Comparison of ENCODE assay signal across 17 cellular contexts in genomic region chr2:39693275-39693674, GRCh38. TPM values are rescaled to one million over a fixed set of nuclear protein-coding genes. Genes with fewer than 3 reads are reported as not detected.
DNase-seq lines count a peak whose midpoint lies in the region; ATAC-seq and TF ChIP-seq lines count a peak whose summit lies in the region.
"Had no signal": no experiment of that assay in that cellular context is flagged by ENCODE, and none has a peak within 500 bp of the region (broad histone marks: within the 10 kb centered on the region; RNA-seq: fewer than 3 reads in every experiment).

No MANE protein-coding gene starts in this region.

- H3K4ac ChIP-seq in IMR-90 (ENCODE audit: low read depth, low read length), result no peak overlapping the region
- no peak overlapping the region for H3K4ac ChIP-seq in trophoblast cell (ENCODE audit: low read depth, low read length)

- H3K4me3 ChIP-seq in IMR-90 (ENCODE audit: insufficient read depth, low read depth, low read length) (no peak overlapping the region), trophoblast cell (ENCODE audit: low read depth, low read length) (no peak overlapping the region), Peyer's patch (no peak overlapping the region), adrenal gland (no peak overlapping the region)
- H3K4me3 ChIP-seq: HAP-1 had no signal

- H2AFZ ChIP-seq in IMR-90 (replicated peaks; ENCODE audit: low read length, poor library complexity) (no peak overlapping the region), trophoblast cell (ENCODE audit: insufficient read depth, low read length, poor library complexity) (no peak overlapping the region)

- dilution Hi-C loops in IMR-90 (cut with HindIII; ENCODE audit: low sequenced_read_pairs, unreplicated experiment), result no loop called here

- H3K18ac ChIP-seq in IMR-90 (ENCODE audit: low read depth, low read length), result no peak overlapping the region
- H3K18ac ChIP-seq in trophoblast cell (ENCODE audit: low read length), result no peak overlapping the region

- intact Hi-C loops in IMR-90 (cut with micrococcal nuclease), result loop anchor here (10.0 kb wide), 1 partner anchor 408 kb away; no protein-coding TSS in a partner anchor
- intact Hi-C loops in adrenal gland (cut with DNase I), result loop anchor here (10.0 kb wide), 2 partner anchors 98 to 158 kb away; no protein-coding TSS in a partner anchor

- H4K5ac ChIP-seq in IMR-90 (ENCODE audit: low read depth, low read length), result no peak overlapping the region

- BruUV-seq in IMR-90 (replicated peaks; lab: Mats Ljungman, UMichigan), result no TSS peak

- H3K4me1 ChIP-seq in IMR-90 (ENCODE audit: control insufficient read depth, insufficient read depth, low read length) (peaks cover 10% of the 10 kb centered on the region), trophoblast cell (ENCODE audit: control insufficient read depth in 1 of 2, insufficient read depth in 2 of 2, low read length in 2 of 2) (peaks cover 7 to 10% of the 10 kb centered on the region in 2 experiments), Peyer's patch (no peaks in the 10 kb centered on the region), adrenal gland (replicated peaks in 1 of 2) (no peaks in the 10 kb centered on the region)

- no peak overlapping the region for H3K23ac ChIP-seq in IMR-90 (ENCODE audit: low read depth, low read length)
- H3K23ac ChIP-seq in trophoblast cell (ENCODE audit: low read length), result no peak overlapping the region

- H3K9me3 ChIP-seq in IMR-90 (ENCODE audit: control insufficient read depth, insufficient read depth, low read length), result peaks cover 3% of the 10 kb centered on the region; the same call in 1 of the 2 replicates
- peaks cover 2% of the 10 kb centered on the region for H3K9me3 ChIP-seq in trophoblast cell (ENCODE audit: insufficient read depth, low read depth, low read length)
- no peaks in the 10 kb centered on the region for H3K9me3 ChIP-seq in Peyer's patch
- no peaks in the 10 kb centered on the region for H3K9me3 ChIP-seq in adrenal gland (replicated peaks in 1 of 3)
- H3K9me3 ChIP-seq: HAP-1 had no signal

- DNase-seq in G401 (ENCODE audit: low spot score) (peak; percentile 70), IMR-90 (no peak), cerebellar cortex (ENCODE audit: low spot score) (peak; percentile 68), trophoblast cell (no peak), Peyer's patch (no peak), adrenal gland (no peak), dedifferentiated amniotic fluid mesenchymal stem cell (ENCODE audit: extremely low spot score) (no peak)
- DNase-seq: Calu3; CD4-positive, alpha-beta memory T cell; COR-L47; DMS79; EL; GF-D8; GOT3; HFFc6 had no signal

- H4K12ac ChIP-seq in trophoblast cell (ENCODE audit: low read depth, low read length), result no peak overlapping the region

- no peak for TF ChIP-seq RAD21 in IMR-90 (IDR thresholded peaks at IDR 0.05; ENCODE audit: low read length)

- no peaks in the 10 kb centered on the region for H4K20me1 ChIP-seq in IMR-90 (ENCODE audit: insufficient read depth, low read length)

- no peak overlapping the region for H3K14ac ChIP-seq in IMR-90 (replicated peaks; ENCODE audit: low read depth, low read length)
- no peak overlapping the region for H3K14ac ChIP-seq in trophoblast cell (ENCODE audit: low read length)

- H2BK20ac ChIP-seq in IMR-90 (ENCODE audit: low read depth, low read length), result no peak overlapping the region

- H3K56ac ChIP-seq in IMR-90 (ENCODE audit: extremely low read depth, insufficient read depth, low read length), result no peak overlapping the region

- H3K9ac ChIP-seq in IMR-90 (ENCODE audit: low read depth, low read length) (no peak overlapping the region), trophoblast cell (ENCODE audit: low read length) (no peak overlapping the region)

- no peak for ATAC-seq in IMR-90 (ENCODE audit: low read depth)

- in situ Hi-C loops in G401 (cut with HindIII; ENCODE audit: low sequenced_read_pairs), result no loop called here
- in situ Hi-C loops in IMR-90 (cut with MboI; ENCODE audit: low sequenced_read_pairs), result loop anchor here (25.0 kb wide), 1 partner anchor 331 kb away; no protein-coding TSS in a partner anchor

- H2AK5ac ChIP-seq in IMR-90 (ENCODE audit: low read depth, low read length) (peak overlapping the region; percentile 37; the same call in 1 of the 2 replicates), trophoblast cell (ENCODE audit: low read length) (no peak overlapping the region)

- H3K36me3 ChIP-seq in IMR-90 (ENCODE audit: control insufficient read depth, insufficient read depth, low read length), result no peaks in the 10 kb centered on the region
- H3K36me3 ChIP-seq in trophoblast cell (ENCODE audit: control insufficient read depth in 1 of 2, insufficient read depth in 2 of 2, low read length in 2 of 2), result no peaks in the 10 kb centered on the region
- no peaks in the 10 kb centered on the region for H3K36me3 ChIP-seq in Peyer's patch
- H3K36me3 ChIP-seq in adrenal gland (replicated peaks in 1 of 2), result no peaks in the 10 kb centered on the region
- H3K36me3 ChIP-seq: HAP-1 had no signal

- H3K79me1 ChIP-seq in IMR-90 (ENCODE audit: low read depth in 1 of 2, low read length in 2 of 2) (no peaks in the 10 kb centered on the region), trophoblast cell (ENCODE audit: low read length) (peaks cover 2% of the 10 kb centered on the region)

- POLR2A ChIA-PET in IMR-90 (lab: Charles Lee; ENCODE audit: unreplicated experiment), result no interaction called here

- H2AK9ac ChIP-seq in IMR-90 (replicated peaks; ENCODE audit: low read depth, low read length, poor library complexity), result no peak overlapping the region

- H3K79me2 ChIP-seq in trophoblast cell (ENCODE audit: control insufficient read depth, insufficient read depth, low read length, poor library complexity), result no peaks in the 10 kb centered on the region

- H4K8ac ChIP-seq in IMR-90 (ENCODE audit: low read depth in 2 of 2, low read length in 2 of 2) (no peak overlapping the region), trophoblast cell (ENCODE audit: low read depth, low read length) (no peak overlapping the region)

- H3K4me2 ChIP-seq in IMR-90 (ENCODE audit: low read depth, low read length), result no peak overlapping the region
- H3K4me2 ChIP-seq in trophoblast cell (ENCODE audit: low read length), result no peak overlapping the region

- no peak overlapping the region for H2BK15ac ChIP-seq in IMR-90 (ENCODE audit: low read depth, low read length)

- peaks cover 9% of the 10 kb centered on the region for H3K9me1 ChIP-seq in IMR-90 (ENCODE audit: insufficient read depth, low read length)

- H2BK120ac ChIP-seq in IMR-90 (ENCODE audit: low read depth, low read length) (no peak overlapping the region; the same call in 1 of the 2 replicates), trophoblast cell (ENCODE audit: insufficient read depth, low read length, poor library complexity) (no peak overlapping the region)

- TF ChIP-seq CTCF in IMR-90 (conservative IDR thresholded peaks at IDR 0.05; ENCODE audit: low read depth, low read length), result no peak
- no peak for TF ChIP-seq CTCF in Peyer's patch (IDR thresholded peaks at IDR 0.05)
- no peak for TF ChIP-seq CTCF in adrenal gland (IDR thresholded peaks at IDR 0.05)

- no peak overlapping the region for H2BK12ac ChIP-seq in trophoblast cell (ENCODE audit: low read length)

- H3K27me3 ChIP-seq in IMR-90 (ENCODE audit: control insufficient read depth, insufficient read depth, low read length) (no peaks in the 10 kb centered on the region), trophoblast cell (ENCODE audit: insufficient read depth, low read length) (no peaks in the 10 kb centered on the region), Peyer's patch (no peaks in the 10 kb centered on the region), adrenal gland (no peaks in the 10 kb centered on the region)

- 50% methylated on average over 1 of the region's 1 CpG; no CpG with 5 or more reads in 1 of the 2 experiments for WGBS in IMR-90 (ENCODE audit: extremely low coverage in 2 of 2, insufficient read length in 1 of 2), 2 experiments
- no CpG with 5 or more reads among the region's 1 CpG for WGBS in trophoblast cell (ENCODE audit: extremely low coverage, insufficient coverage, insufficient read length)
- 82 to 91% (median 86%) methylated on average over 1 of the region's 1 CpG for WGBS in adrenal gland, 4 donors

- CTCF ChIA-PET in IMR-90 (lab: Yijun Ruan, JAX), result no interaction called here

- H4K91ac ChIP-seq in IMR-90 (ENCODE audit: insufficient read depth, low read depth, low read length) (no peak overlapping the region), trophoblast cell (ENCODE audit: low read depth, low read length) (no peak overlapping the region)

- no peak overlapping the region for H3K27ac ChIP-seq in IMR-90 (ENCODE audit: insufficient read depth, low read length)
- H3K27ac ChIP-seq in trophoblast cell (ENCODE audit: low read depth, low read length), result no peak overlapping the region
- H3K27ac ChIP-seq in Peyer's patch, result no peak overlapping the region
- H3K27ac ChIP-seq in adrenal gland, result no peak overlapping the region

- H2BK5ac ChIP-seq in IMR-90 (ENCODE audit: low read depth, low read length, poor library complexity, severe bottlenecking) (no peak overlapping the region), trophoblast cell (ENCODE audit: low read depth, low read length, poor library complexity) (peak overlapping the region; percentile 63)

- TF ChIP-seq POLR2A in IMR-90 (IDR thresholded peaks at IDR 0.05; ENCODE audit: low read depth, low read length), result no peak
- no peak for TF ChIP-seq POLR2A in Peyer's patch (IDR thresholded peaks at IDR 0.05)
- TF ChIP-seq POLR2A in adrenal gland (IDR thresholded peaks at IDR 0.05), result no peak

TF ChIP-seq in IMR-90, 13 proteins besides CTCF, POLR2A, EP300 and RAD21:
- no peak for TF ChIP-seq CEBPB (IDR thresholded peaks at IDR 0.05; ENCODE audit: low read depth, low read length)
- no peak for TF ChIP-seq MAZ (IDR thresholded peaks at IDR 0.05; ENCODE audit: borderline replicate concordance, low read depth, low read length)
- no peak for TF ChIP-seq MAFK (IDR thresholded peaks at IDR 0.05; ENCODE audit: low read depth, low read length)
- TF ChIP-seq MXI1 (IDR thresholded peaks at IDR 0.05; ENCODE audit: borderline replicate concordance, low read depth, low read length), result no peak

RNA-seq across cellular contexts. Expression of gene TMEM178A, which starts 27.6 kb away (rescaled TPM):
- total RNA-seq in G401 (2014; rRNA removed; shearing (Covaris generic)), result 98.4 and 118 TPM in 2 replicates
- 0.18 and 0.28 TPM in 2 replicates for total RNA-seq in IMR-90 (2012; rRNA removed)
- 1.1 and 1.8 TPM in 2 replicates for polyA plus RNA-seq in IMR-90 (2012; rRNA removed)
- 0.24 and 0.34 TPM in 2 replicates for polyA plus RNA-seq in IMR-90 (2012; cell fraction: cytosol; rRNA removed)
- polyA plus RNA-seq in IMR-90 (2012; cell fraction: nucleus; rRNA removed; ENCODE audit: low replicate concordance), result 20.8 and 51.8 TPM in 2 replicates
- 3.7 and 3.9 TPM in 2 replicates for polyA plus RNA-seq in trophoblast cell (2013)
- total RNA-seq in Peyer's patch, result 1 to 10 TPM in 3 of 4 donors, under 1 TPM in 1; 0.70 to 9.9 (median 3.9) TPM
- 1 to 10 TPM in 5 of 8 donors, under 1 TPM in 2, not detected in 1; 0.35 to 7.5 (median 2.2) TPM for total RNA-seq in adrenal gland
- 10 to 100 TPM in 2 of 3 donors, under 1 TPM in 1; 0.93 to 46.4 (median 13.2) TPM for polyA plus RNA-seq in adrenal gland
- total RNA-seq: A172; CD4-positive, alpha-beta memory T cell had no signal
- polyA plus RNA-seq: CD4-positive, alpha-beta memory T cell had no signal

Comparison
In these comparisons a context has a peak if more than half of its experiments do, and no peak if none do; other contexts are left out.
1. DNase-seq: peak in G401 (single experiment) and cerebellar cortex (single experiment); none in IMR-90 (single experiment), trophoblast cell (0 of 2), Peyer's patch (0 of 3), adrenal gland (0 of 7) and dedifferentiated amniotic fluid mesenchymal stem cell (single experiment).